ENCODE assay signal across 8 cellular contexts in genomic region chr1:43171876-43172531, GRCh38. TPM values are rescaled to one million over a fixed set of nuclear protein-coding genes. Genes with fewer than 3 reads are reported as not detected.
DNase-seq lines count a peak whose midpoint lies in the region; TF ChIP-seq lines count a peak whose summit lies in the region.

CFAP57 (plus strand) TSS chr1:43172330; CDS start chr1:43172754, 424 bp downstream.
EBNA1BP2 (minus strand) TSS chr1:43172290; CDS start chr1:43172118, 172 bp downstream.

- H3K27me3 Mint-ChIP-seq in H9 (ENCODE audit: low read depth), result peaks cover 17% of the 10 kb centered on the region
- peaks cover 24% of the 10 kb centered on the region for H3K27me3 Mint-ChIP-seq in stimulated activated naive CD8-positive, alpha-beta T cell treated with anti-CD3 and anti-CD28 coated beads, Interleukin-15, Interleukin-2, amounts not matched to agents 100 ng/mL and 50 ng/mL, for 24 hours

- H4K20me1 ChIP-seq in H9 (ENCODE audit: control insufficient read depth, insufficient read depth, insufficient read length), result no peaks in the 10 kb centered on the region
- peaks cover 7% of the 10 kb centered on the region for H4K20me1 ChIP-seq in Loucy (ENCODE audit: insufficient read depth, low read length, poor library complexity, severe bottlenecking)
- H4K20me1 ChIP-seq in neural cell (ENCODE audit: insufficient read depth), result no peaks in the 10 kb centered on the region

- H3K4ac ChIP-seq in H9 (ENCODE audit: low read depth, low read length), result no peak within 1 kb of the TSS

- H3K4me3 ChIP-seq in Loucy (ENCODE audit: low read length, poor library complexity, severe bottlenecking) (peak within 1 kb of the TSS; percentile 99), foreskin fibroblast (ENCODE audit: low read depth in 1 of 2, low read length in 2 of 2) (peak within 1 kb of the TSS; percentile 88 to 98), neural cell (ENCODE audit: low read length) (peak within 1 kb of the TSS; percentile 97)

- H3K4me1 Mint-ChIP-seq in H9, result peaks cover 16 to 17% of the 10 kb centered on the region in 2 experiments
- H3K4me1 Mint-ChIP-seq in stimulated activated naive CD8-positive, alpha-beta T cell treated with anti-CD3 and anti-CD28 coated beads, Interleukin-15, Interleukin-2, amounts not matched to agents 100 ng/mL and 50 ng/mL, for 24 hours (ENCODE audit: low read depth), result peaks cover 38% of the 10 kb centered on the region

- H2AFZ ChIP-seq in H9 (ENCODE audit: low read length), result no peak within 1 kb of the TSS
- peak within 1 kb of the TSS; percentile 92 for H2AFZ ChIP-seq in Loucy (ENCODE audit: low read length)
- H2AFZ ChIP-seq in neural cell (ENCODE audit: low read depth, low read length), result peak within 1 kb of the TSS; percentile 74

- no peak within 1 kb of the TSS for H2BK120ac ChIP-seq in H9 (ENCODE audit: low read depth, low read length, poor library complexity, severe bottlenecking)

- no peaks in the 10 kb centered on the region for H3K9me3 ChIP-seq in ES-I3 (ENCODE audit: control insufficient read depth, insufficient read depth, low read length)
- no peaks in the 10 kb centered on the region for H3K9me3 ChIP-seq in H9 (ENCODE audit: control insufficient read depth, low read depth, low read length)
- no peaks in the 10 kb centered on the region for H3K9me3 ChIP-seq in Loucy (ENCODE audit: insufficient read depth, low read depth, low read length)
- no peaks in the 10 kb centered on the region for H3K9me3 ChIP-seq in neural cell (ENCODE audit: low read length)

- TF ChIP-seq CTCF in H9 (conservative IDR thresholded peaks at IDR 0.05) (no peak), Loucy (conservative IDR thresholded peaks at IDR 0.05; ENCODE audit: low read length) (no peak), RWPE1 (conservative IDR thresholded peaks at IDR 0.05; ENCODE audit: low read depth) (no peak), foreskin fibroblast (IDR thresholded peaks at IDR 0.05; ENCODE audit: low read depth, low read length) (no peak), neural cell (IDR thresholded peaks at IDR 0.05; ENCODE audit: poor library complexity, severe bottlenecking) (no peak)

- no peak within 1 kb of the TSS for H4K5ac ChIP-seq in H9 (ENCODE audit: insufficient read length, low read depth, low read length)

- H3K36me3 ChIP-seq in ES-I3 (ENCODE audit: insufficient read depth, low read length) (peaks cover 11% of the 10 kb centered on the region), Loucy (ENCODE audit: insufficient read depth, low read length) (peaks cover 10% of the 10 kb centered on the region; the same call in 1 of the 2 replicates), neural cell (ENCODE audit: insufficient read depth, low read length) (no peaks in the 10 kb centered on the region)

- H3K4me2 ChIP-seq in H9 (ENCODE audit: insufficient read depth, insufficient read length, low read length) (peak within 1 kb of the TSS; percentile 97), Loucy (ENCODE audit: low read depth, low read length, poor library complexity, severe bottlenecking) (peak within 1 kb of the TSS; percentile 99), neural cell (ENCODE audit: low read length) (peak within 1 kb of the TSS; percentile 75)

- TF ChIP-seq EP300 in neural cell (conservative IDR thresholded peaks at IDR 0.05; ENCODE audit: poor library complexity, severe bottlenecking), result no peak

- no peak within 1 kb of the TSS for H4K91ac ChIP-seq in H9 (ENCODE audit: insufficient read length, low read depth, low read length)

- H2BK20ac ChIP-seq in H9 (ENCODE audit: low read depth, low read length, poor library complexity, severe bottlenecking), result no peak within 1 kb of the TSS

- H2AK5ac ChIP-seq in H9 (ENCODE audit: insufficient read length, low read length), result no peak within 1 kb of the TSS

- H3K36me3 Mint-ChIP-seq in H9 (ENCODE audit: insufficient read depth in 1 of 3, low read depth in 3 of 3), result peaks cover 25 to 46% (median 39%) of the 10 kb centered on the region in 3 experiments
- H3K36me3 Mint-ChIP-seq in stimulated activated naive CD8-positive, alpha-beta T cell treated with anti-CD3 and anti-CD28 coated beads, Interleukin-15, Interleukin-2, amounts not matched to agents 100 ng/mL and 50 ng/mL, for 24 hours (ENCODE audit: low read depth), result peaks cover 49% of the 10 kb centered on the region

- H3K18ac ChIP-seq in H9 (ENCODE audit: insufficient read length, low read depth, low read length), result no peak within 1 kb of the TSS

- DNase-seq in H9 (peak; percentile 92), RWPE1 (ENCODE audit: low spot score) (peak; percentile 94), foreskin fibroblast (peak; percentile 88 to 96)
- DNase-seq in activated T-helper 9 cell treated with anti-CD3 and anti-CD28 coated beads, Interleukin-2, amount 50 U/mL, for 16 hours (ENCODE audit: low read depth), result peak; percentile 86

- H2BK15ac ChIP-seq in H9 (ENCODE audit: low read depth, low read length), result no peak within 1 kb of the TSS

- H3F3A ChIP-seq in Loucy (ENCODE audit: low read depth) (no peaks in the 10 kb centered on the region), neural cell (ENCODE audit: insufficient read depth, low read length, poor library complexity, severe bottlenecking) (no peaks in the 10 kb centered on the region)

- peaks cover 3 to 5% of the 10 kb centered on the region in 2 experiments; a peak in 2 of 5 replicates for H3K9me3 Mint-ChIP-seq in H9
- H3K9me3 Mint-ChIP-seq in stimulated activated naive CD8-positive, alpha-beta T cell treated with anti-CD3 and anti-CD28 coated beads, Interleukin-15, Interleukin-2, amounts not matched to agents 100 ng/mL and 50 ng/mL, for 24 hours, result no peaks in the 10 kb centered on the region

- no peak within 1 kb of the TSS; the same call in 1 of the 2 replicates for H3K14ac ChIP-seq in H9 (ENCODE audit: insufficient read depth, low read length)

- peaks cover 2% of the 10 kb centered on the region for H3K79me1 ChIP-seq in H9 (ENCODE audit: insufficient read depth, low read depth, low read length, poor library complexity, severe bottlenecking)

- no CpG with 5 or more reads among the region's 45 CpGs for WGBS in H9 (ENCODE audit: extremely low coverage, insufficient read length, low lambda C conversion rate)

- H3K4me3 Mint-ChIP-seq in H9, result peak within 1 kb of the TSS; percentile 98
- H3K4me3 Mint-ChIP-seq in stimulated activated naive CD8-positive, alpha-beta T cell treated with anti-CD3 and anti-CD28 coated beads, Interleukin-15, Interleukin-2, amounts not matched to agents 100 ng/mL and 50 ng/mL, for 24 hours, result peak within 1 kb of the TSS; percentile 96

- no peak within 1 kb of the TSS for H2BK5ac ChIP-seq in H9 (ENCODE audit: insufficient read length, low read length)

- H3K27ac Mint-ChIP-seq in H9, result peak within 1 kb of the TSS in 2 of 3 experiments; percentile 50 to 95; a peak in 4 of 7 replicates
- H3K27ac Mint-ChIP-seq in stimulated activated naive CD8-positive, alpha-beta T cell treated with anti-CD3 and anti-CD28 coated beads, Interleukin-15, Interleukin-2, amounts not matched to agents 100 ng/mL and 50 ng/mL, for 24 hours, result peak within 1 kb of the TSS; percentile 95

- CTCF ChIA-PET in RWPE1 (lab: Yijun Ruan, JAX), result interaction anchor here (1.0 kb wide), 1 partner anchor 11 kb away, joined by 3 read pairs; no protein-coding TSS in a partner anchor

- no peaks in the 10 kb centered on the region for H3K9me2 ChIP-seq in Loucy (replicated peaks; ENCODE audit: low read depth, low read length)
- no peaks in the 10 kb centered on the region for H3K9me2 ChIP-seq in neural cell (ENCODE audit: insufficient read depth, low read length)

- no peak within 1 kb of the TSS for H3K23ac ChIP-seq in H9 (ENCODE audit: insufficient read length, low read depth, low read length)

- POLR2A ChIA-PET in RWPE1 (lab: Yijun Ruan, JAX; ENCODE audit: low non-redundant PET), result interaction anchor here (0.7 to 0.9 kb wide), 3 partner anchors 37 to 748 kb away, joined by 4 read pairs; no protein-coding TSS in a partner anchor

- H3K23me2 ChIP-seq in H9 (ENCODE audit: insufficient read length, low read depth, low read length, poor library complexity, severe bottlenecking), result peaks cover 6% of the 10 kb centered on the region

- no peak within 1 kb of the TSS for H4K8ac ChIP-seq in H9 (replicated peaks; ENCODE audit: insufficient read length, low read depth, low read length)

- peak; percentile 49 for TF ChIP-seq RAD21 in neural cell (conservative IDR thresholded peaks at IDR 0.05)

- H3K79me2 ChIP-seq in H9 (ENCODE audit: insufficient read depth, low read length), result peaks cover 5% of the 10 kb centered on the region; the same call in 1 of the 2 replicates
- peaks cover 13% of the 10 kb centered on the region; the same call in 1 of the 2 replicates for H3K79me2 ChIP-seq in Loucy (ENCODE audit: insufficient read depth, low read length)
- H3K79me2 ChIP-seq in neural cell (replicated peaks; ENCODE audit: insufficient read depth, low read length), result no peaks in the 10 kb centered on the region

- peak within 1 kb of the TSS; percentile 72 for H3K9ac ChIP-seq in ES-I3 (ENCODE audit: low read depth, low read length)
- peak within 1 kb of the TSS; percentile 68 for H3K9ac ChIP-seq in H9 (ENCODE audit: extremely low read depth, insufficient read length, low read length)
- H3K9ac ChIP-seq in Loucy (ENCODE audit: low read depth, low read length, poor library complexity, severe bottlenecking), result peak within 1 kb of the TSS; percentile 81
- peak within 1 kb of the TSS; percentile 61 for H3K9ac ChIP-seq in neural cell (ENCODE audit: low read length)

- H2BK12ac ChIP-seq in H9 (ENCODE audit: insufficient read length, low read depth, low read length), result no peak within 1 kb of the TSS

- H3K27me3 ChIP-seq in H9 (ENCODE audit: insufficient read depth, low read length) (no peaks in the 10 kb centered on the region; the same call in 1 of the 2 replicates), Loucy (ENCODE audit: insufficient read depth, low read length, poor library complexity, severe bottlenecking) (peaks cover 6% of the 10 kb centered on the region), neural cell (ENCODE audit: insufficient read depth, low read depth, low read length) (no peaks in the 10 kb centered on the region)

- H3K56ac ChIP-seq in H9 (ENCODE audit: insufficient read length, low read depth, low read length), result no peak within 1 kb of the TSS

- H3K4me1 ChIP-seq in ES-I3 (ENCODE audit: insufficient read depth, low read length) (peaks cover 3% of the 10 kb centered on the region; the same call in 1 of the 2 replicates), H9 (ENCODE audit: insufficient read depth, low read length) (peaks cover under 1% of the 10 kb centered on the region; the same call in 1 of the 2 replicates), Loucy (ENCODE audit: insufficient read depth, low read length, poor library complexity, severe bottlenecking) (peaks cover 12% of the 10 kb centered on the region)

- no peak within 1 kb of the TSS for H3K27ac ChIP-seq in H9 (ENCODE audit: insufficient read length, low read depth, low read length)
- H3K27ac ChIP-seq in RWPE1, result peak within 1 kb of the TSS; percentile 59
- no peak within 1 kb of the TSS for H3K27ac ChIP-seq in neural cell (ENCODE audit: low read length)

- H3T11ph ChIP-seq in H9 (ENCODE audit: low read length), result no peak within 1 kb of the TSS

TF ChIP-seq in neural cell, 6 proteins besides CTCF, POLR2A, EP300 and RAD21 (continues in another document):
- TF ChIP-seq TAF1 (IDR thresholded peaks at IDR 0.05; ENCODE audit: low read depth), result no peak

RNA-seq across cellular contexts. Expression of gene CFAP57, which starts in this region (rescaled TPM):
- 0.11 and 0.33 TPM in 2 replicates for total RNA-seq in H9 (2021)
- polyA plus RNA-seq in neural cell, result 0.17 and 0.30 TPM in 2 replicates
- 0.46 and 0.49 TPM in 2 replicates for polyA minus RNA-seq in neural cell

RNA-seq across cellular contexts. Expression of gene EBNA1BP2, which starts in this region (rescaled TPM):
- 84.3 and 84.7 TPM in 2 replicates for total RNA-seq in H9 (2021)
- polyA plus RNA-seq in neural cell, result 100 and 102 TPM in 2 replicates
- 34.1 and 49.4 TPM in 2 replicates for polyA minus RNA-seq in neural cell
